ENCODE assay signal across 26 cellular contexts in genomic region chrX:18619288-18619687, GRCh38. TPM values are rescaled to one million over a fixed set of nuclear protein-coding genes. Genes with fewer than 3 reads are reported as not detected.
"Had no signal": no experiment of that assay in that cellular context is flagged by ENCODE, and none has a peak within 500 bp of the region (broad histone marks: within the 10 kb centered on the region; RNA-seq: fewer than 3 reads in every experiment).

No MANE protein-coding gene starts in this region.

- H3K9me3 ChIP-seq: heart right ventricle, psoas muscle, right lobe of liver, testis, tibial nerve had no signal

- H3K4me1 Mint-ChIP-seq: stimulated activated effector memory CD8-positive, alpha-beta T cell treated with anti-CD3 and anti-CD28 coated beads, Interleukin-12 subunit alpha, Interleukin-12 subunit beta, amount 100 ng/mL, for 72 hours had no signal

- H3K27ac ChIP-seq: heart right ventricle, neural progenitor cell, parathyroid adenoma, psoas muscle, right lobe of liver, testis, tibial nerve had no signal

- H3K27me3 ChIP-seq: heart right ventricle, neural progenitor cell, right lobe of liver, testis, tibial nerve had no signal

- H3K9me3 Mint-ChIP-seq: natural killer cell; stimulated activated effector memory CD8-positive, alpha-beta T cell treated with anti-CD3 and anti-CD28 coated beads, Interleukin-12 subunit alpha, Interleukin-12 subunit beta, amount 100 ng/mL, for 72 hours had no signal

- H2AFZ ChIP-seq: neural progenitor cell, parathyroid adenoma had no signal

- H3K36me3 ChIP-seq: heart right ventricle, neural progenitor cell, right lobe of liver, tibial nerve had no signal

- H3K4me3 Mint-ChIP-seq: natural killer cell; neural progenitor cell; stimulated activated effector memory CD8-positive, alpha-beta T cell treated with anti-CD3 and anti-CD28 coated beads, Interleukin-12 subunit alpha, Interleukin-12 subunit beta, amount 100 ng/mL, for 72 hours had no signal

- H3K27ac Mint-ChIP-seq: natural killer cell; neural progenitor cell; stimulated activated effector memory CD8-positive, alpha-beta T cell treated with anti-CD3 and anti-CD28 coated beads, Interleukin-12 subunit alpha, Interleukin-12 subunit beta, amount 100 ng/mL, for 72 hours had no signal

- ATAC-seq: esophagus mucosa; heart right ventricle; natural killer cell; psoas muscle; right lobe of liver; stimulated activated effector memory CD8-positive, alpha-beta T cell treated with anti-CD3 and anti-CD28 coated beads, Interleukin-12 subunit alpha, Interleukin-12 subunit beta, amount 100 ng/mL, for 72 hours; stimulated activated naive CD8-positive, alpha-beta T cell treated with anti-CD3 and anti-CD28 coated beads, Interleukin-15, Interleukin-2, amounts not matched to agents 100 U/mL and 50 U/mL, for 24 hours had no signal

- DNase-seq: effector memory CD4-positive, alpha-beta T cell; heart right ventricle; mammary epithelial cell; natural killer cell; occipital lobe; psoas muscle; retina; right lobe of liver; stimulated activated CD4-positive, alpha-beta T cell treated with anti-CD3 and anti-CD28 coated beads, Interleukin-4, amount 100 ng/mL, for 1 hour; stimulated activated CD8-positive, alpha-beta memory T cell treated with anti-CD3 and anti-CD28 coated beads, Interleukin-4, amount 100 ng/mL, for 48 hours; stimulated activated naive CD8-positive, alpha-beta T cell treated with anti-CD3 and anti-CD28 coated beads, Interleukin-15, Interleukin-2, amounts not matched to agents 100 U/mL and 50 U/mL, for 24 hours; testis had no signal

- H3K4me1 ChIP-seq: heart right ventricle, neural progenitor cell, parathyroid adenoma, psoas muscle, right lobe of liver, testis, tibial nerve had no signal

- H3K4me2 ChIP-seq: neural progenitor cell had no signal

- H3K36me3 Mint-ChIP-seq: natural killer cell; neural progenitor cell; stimulated activated effector memory CD8-positive, alpha-beta T cell treated with anti-CD3 and anti-CD28 coated beads, Interleukin-12 subunit alpha, Interleukin-12 subunit beta, amount 100 ng/mL, for 72 hours had no signal

- H3K4me3 ChIP-seq: heart right ventricle, neural progenitor cell, psoas muscle, right lobe of liver, testis, tibial nerve had no signal

- H3K79me2 ChIP-seq: parathyroid adenoma had no signal

RNA-seq across cellular contexts. Expression of gene RS1, which starts 52.6 kb away (rescaled TPM):
- total RNA-seq: esophagus mucosa, fibroblast of lung, frontal cortex, glomerular endothelial cell, heart right ventricle, lower leg skin, mammary epithelial cell, mesenteric fat pad, mucosa of gallbladder, myocyte, natural killer cell, psoas muscle, right lobe of liver, testis, tibial nerve, ureter had no signal
- polyA plus RNA-seq: fibroblast of lung, heart right ventricle, keratinocyte, mammary epithelial cell, psoas muscle had no signal
